Comparison of ENCODE assay signal across 8 cellular contexts in the genomic region with DNA sequence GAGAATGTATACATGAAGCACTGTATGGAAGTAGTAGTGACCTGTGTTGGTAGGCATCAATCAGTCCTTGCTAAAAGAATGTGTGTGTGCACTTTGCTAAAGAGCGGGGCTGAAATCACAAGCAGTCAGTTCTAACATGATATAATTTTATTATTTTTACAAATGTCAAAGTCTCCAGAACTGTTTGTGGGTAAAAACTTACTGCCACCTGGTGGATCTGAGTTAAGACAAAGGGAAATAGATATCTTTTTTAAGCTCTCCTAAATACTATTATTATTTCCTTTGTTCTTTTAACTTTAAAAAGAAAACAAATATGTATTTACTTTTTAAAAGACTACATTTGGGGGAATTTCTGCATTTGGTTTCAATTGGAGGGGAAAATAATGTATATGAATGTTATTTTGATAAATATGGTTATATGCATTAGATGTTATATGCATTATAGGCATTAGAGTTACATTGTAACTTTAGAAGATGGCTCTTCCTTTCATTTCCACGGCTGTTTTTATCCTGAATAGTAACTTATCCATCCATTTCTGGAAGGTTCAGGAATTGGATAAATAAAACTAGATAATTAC. TPM values are rescaled to one million over a fixed set of nuclear protein-coding genes. Genes with fewer than 3 reads are reported as not detected.
A peak's percentile ranks its signal among the peaks of the same experiment; 100 is the strongest.
DNase-seq lines count a peak whose midpoint lies in the region; ATAC-seq, FAIRE-seq and TF ChIP-seq lines count a peak whose summit lies in the region.

No MANE protein-coding gene starts in this region.

- no peak overlapping the region for H3K9ac ChIP-seq in colonic mucosa (ENCODE audit: low read depth in 2 of 2, low read length in 2 of 2)

- H3K4me1 ChIP-seq in colonic mucosa (no peaks in the 10 kb centered on the region), osteoblast (ENCODE audit: insufficient read depth, low read length) (peaks cover 25% of the 10 kb centered on the region), stomach (peaks cover 0 to 11% (median 5%) of the 10 kb centered on the region in 4 donors)

- no peak overlapping the region for H2AFZ ChIP-seq in osteoblast (ENCODE audit: low read length)

- H3K4me2 ChIP-seq in osteoblast (ENCODE audit: insufficient read depth, low read length) = peak overlapping the region; percentile 94

- no peaks in the 10 kb centered on the region for H3K9me3 ChIP-seq in colonic mucosa
- no peaks in the 10 kb centered on the region for H3K9me3 ChIP-seq in osteoblast (ENCODE audit: low read depth, low read length)
- H3K9me3 ChIP-seq in stomach = no peaks in the 10 kb centered on the region

- no peak for ATAC-seq in HG02763 (IDR thresholded peaks at IDR 0.05; ENCODE audit: unreplicated experiment)

- H3K36me3 ChIP-seq in colonic mucosa (no peaks in the 10 kb centered on the region), osteoblast (ENCODE audit: insufficient read depth, low read length) (no peaks in the 10 kb centered on the region), stomach (no peaks in the 10 kb centered on the region)

- TF ChIP-seq EP300 in stomach (IDR thresholded peaks at IDR 0.05) = no peak

- DNase-seq in D721Med (ENCODE audit: insufficient read length, low spot score) (no peak), LNCaP clone FGC (ENCODE audit: low read depth) (no peak), colonic mucosa (no peak), osteoblast (ENCODE audit: insufficient read length, low spot score, missing footprints) (peak; percentile 44), SKM-1 (lab: John Stamatoyannopoulos, UW; ENCODE audit: unreplicated experiment) (no peak), stomach (no peak), HuH-7.5 (ENCODE audit: low spot score) (no peak)

- no peak for FAIRE-seq in D721Med (lab: Jason Lieb, UNC)

- H3K4me3 ChIP-seq in LNCaP clone FGC (ENCODE audit: low read depth, low read length) = no peak overlapping the region
- no peak overlapping the region for H3K4me3 ChIP-seq in colonic mucosa
- H3K4me3 ChIP-seq in osteoblast (ENCODE audit: insufficient read depth, low read length) = no peak overlapping the region
- H3K4me3 ChIP-seq in stomach = no peak overlapping the region

- no peak for TF ChIP-seq POLR2A in stomach (IDR thresholded peaks at IDR 0.05)

- WGBS in stomach, 5 donors = 28 to 56% (median 38%) methylated on average over 2 of the region's 2 CpGs

- H3K27me3 ChIP-seq in colonic mucosa (no peaks in the 10 kb centered on the region), osteoblast (ENCODE audit: insufficient read depth, low read length) (no peaks in the 10 kb centered on the region), stomach (no peaks in the 10 kb centered on the region)

- TF ChIP-seq CTCF in D721Med (IDR thresholded peaks at IDR 0.05; ENCODE audit: insufficient read depth, missing control alignments) (peak; percentile 44), LNCaP clone FGC (IDR thresholded peaks at IDR 0.05; ENCODE audit: control insufficient read depth, extremely low read depth, insufficient read depth) (peak; percentile 54), colonic mucosa (IDR thresholded peaks at IDR 0.05) (peak; percentile 39), osteoblast (IDR thresholded peaks at IDR 0.05; ENCODE audit: extremely low read depth, low read depth, low read length) (peak; percentile 67), stomach (IDR thresholded peaks at IDR 0.05) (peak in 3 of 7 experiments; percentile 15 to 35 (median 20))

- H4K20me1 ChIP-seq in osteoblast (ENCODE audit: insufficient read depth, low read length) = no peaks in the 10 kb centered on the region

- no peaks in the 10 kb centered on the region for H3K79me2 ChIP-seq in osteoblast (ENCODE audit: insufficient read depth, low read length)

- no peak overlapping the region for H3K27ac ChIP-seq in colonic mucosa
- peak overlapping the region; percentile 96 for H3K27ac ChIP-seq in osteoblast (ENCODE audit: low read depth, low read length)
- H3K27ac ChIP-seq in stomach = no peak overlapping the region

- intact Hi-C loops in colonic mucosa (cut with DNase I) = loop anchor here (10.0 kb wide), 2 partner anchors 210 to 310 kb away; partner anchors contain the start of gene SRD5A3
- intact Hi-C loops in stomach (cut with DNase I; ENCODE audit: low total_unique reads) = no loop called here

RNA-seq across cellular contexts. Expression of gene CLOCK, which starts 7.8 kb away (rescaled TPM):
- 10 to 100 TPM; 18.4 to 20.8 TPM for total RNA-seq in colonic mucosa
- total RNA-seq in osteoblast = 34.4 and 44.8 TPM in 2 replicates
- 100 to 1,000 TPM in 1 of 5 donors, 10 to 100 TPM in 3, 1 to 10 TPM in 1; 3.2 to 123 (median 34.4) TPM for total RNA-seq in stomach
- polyA plus RNA-seq in stomach = 1 to 10 TPM; 4.9 to 9.2 (median 7.4) TPM

RNA-seq across cellular contexts. Expression of gene PDCL2, which starts 37.5 kb away (rescaled TPM):
- total RNA-seq in colonic mucosa (not detected), osteoblast (not detected in 2 replicates), stomach (not detected)
- polyA plus RNA-seq in stomach = under 1 TPM in 1 of 3 donors, not detected in 2; 0.45 TPM
